In genomic region chr20:44979090-44979621, GRCh38 we compare ENCODE assay signal across 9 cellular contexts. TPM values are rescaled to one million over a fixed set of nuclear protein-coding genes. Genes with fewer than 3 reads are reported as not detected.
DNase-seq lines count a peak whose midpoint lies in the region; ATAC-seq and TF ChIP-seq lines count a peak whose summit lies in the region.
"Had no signal": no experiment of that assay in that cellular context is flagged by ENCODE, and none has a peak within 500 bp of the region (broad histone marks: within the 10 kb centered on the region; RNA-seq: fewer than 3 reads in every experiment).

No MANE protein-coding gene starts in this region.

- no peaks in the 10 kb centered on the region for H4K20me1 ChIP-seq in KMS-11 (ENCODE audit: insufficient read depth)

- H3K4me3 Mint-ChIP-seq in stimulated activated naive B cell treated with anti-CD40 and anti-IgM and Interleukin-4, amounts not matched to agents 10 μg/mL and 1 μg/mL and 100 μg/mL, for 72 hours: peak overlapping the region; percentile 56
- no peak overlapping the region for H3K4me3 Mint-ChIP-seq in endothelial cell (ENCODE audit: unreplicated experiment)

- peak overlapping the region; percentile 7 for H3K9ac ChIP-seq in KMS-11

- TF ChIP-seq CTCF in KMS-11 (conservative IDR thresholded peaks at IDR 0.05; ENCODE audit: low read depth, low read length) (no peak), endothelial cell (IDR thresholded peaks at IDR 0.05; ENCODE audit: unreplicated experiment) (no peak)

- intact Hi-C loops in right cardiac atrium (cut with DNase I): no loop called here

- ATAC-seq in GM21529 (IDR thresholded peaks at IDR 0.05; ENCODE audit: unreplicated experiment) (peak; percentile 96), right cardiac atrium (peak; percentile 53 to 64)
- ATAC-seq in stimulated activated naive B cell treated with anti-CD40 and anti-IgM and Interleukin-4, amounts not matched to agents 10 μg/mL and 1 μg/mL and 100 μg/mL, for 72 hours (replicated peaks): peak; percentile 97 to 98
- ATAC-seq: HCT116 had no signal

- peak overlapping the region; percentile 53 for H3K4me2 ChIP-seq in KMS-11

- peaks cover 32% of the 10 kb centered on the region; the same call in 1 of the 2 replicates for H3K79me2 ChIP-seq in KMS-11 (ENCODE audit: insufficient read depth, low read depth)

- H3K4me3 ChIP-seq in KMS-11 (IDR thresholded peaks at IDR 0.05; ENCODE audit: insufficient read depth, low read depth, low read length) (no peak overlapping the region), right cardiac atrium (ENCODE audit: low read length) (no peak overlapping the region)

- peaks cover 6% of the 10 kb centered on the region; the same call in 1 of the 2 replicates for H3K36me3 ChIP-seq in KMS-11 (ENCODE audit: insufficient read depth)

- H3K4me1 ChIP-seq in KMS-11 (ENCODE audit: low read depth, poor library complexity, severe bottlenecking) (peaks cover 53% of the 10 kb centered on the region), right cardiac atrium (ENCODE audit: control insufficient read depth, insufficient read depth, low read length) (no peaks in the 10 kb centered on the region)

- H3K4me1 Mint-ChIP-seq in stimulated activated naive B cell treated with anti-CD40 and anti-IgM and Interleukin-4, amounts not matched to agents 10 μg/mL and 1 μg/mL and 100 μg/mL, for 72 hours: peaks cover 44 to 82% of the 10 kb centered on the region in 2 donors
- peaks cover 2% of the 10 kb centered on the region for H3K4me1 Mint-ChIP-seq in endothelial cell (ENCODE audit: unreplicated experiment)

- H3K9me3 Mint-ChIP-seq in stimulated activated naive B cell treated with anti-CD40 and anti-IgM and Interleukin-4, amounts not matched to agents 10 μg/mL and 1 μg/mL and 100 μg/mL, for 72 hours: peaks cover 0 to 4% of the 10 kb centered on the region in 2 donors
- H3K9me3 Mint-ChIP-seq in endothelial cell (ENCODE audit: unreplicated experiment): no peaks in the 10 kb centered on the region

- no peaks in the 10 kb centered on the region for H3K9me3 ChIP-seq in right cardiac atrium (ENCODE audit: control insufficient read depth, low read length)

- H3K27ac ChIP-seq in KMS-11 (peak overlapping the region; percentile 67), right cardiac atrium (ENCODE audit: low read length) (peak overlapping the region; percentile 37)

- H2AFZ ChIP-seq in KMS-11 (ENCODE audit: low read depth): no peak overlapping the region

- peaks cover 70 to 87% of the 10 kb centered on the region in 2 donors for H3K36me3 Mint-ChIP-seq in stimulated activated naive B cell treated with anti-CD40 and anti-IgM and Interleukin-4, amounts not matched to agents 10 μg/mL and 1 μg/mL and 100 μg/mL, for 72 hours
- peaks cover 13% of the 10 kb centered on the region for H3K36me3 Mint-ChIP-seq in endothelial cell (ENCODE audit: low read depth, unreplicated experiment)

- WGBS in right cardiac atrium: 42% methylated on average over 2 of the region's 2 CpGs

- H3K27me3 ChIP-seq in KMS-11 (ENCODE audit: insufficient read depth, low read depth): no peaks in the 10 kb centered on the region
- H3K27me3 ChIP-seq in right cardiac atrium (ENCODE audit: control insufficient read depth, insufficient read depth): no peaks in the 10 kb centered on the region

- DNase-seq in Daoy (ENCODE audit: low read depth) (peak; percentile 21), right cardiac atrium (no peak), endothelial cell (ENCODE audit: low spot score) (no peak), DMS114 treated with DMSO at 0.1 percent for 48 hours (lab: John Stamatoyannopoulos, UW; ENCODE audit: unreplicated experiment) (no peak)
- peak; percentile 52 to 60 for DNase-seq in activated CD8-positive, alpha-beta memory T cell treated with anti-CD3 and anti-CD28 coated beads for 4 hours (ENCODE audit: low read depth in 2 of 2)
- DNase-seq in stimulated activated naive B cell treated with anti-CD40 and anti-IgM and Interleukin-4, amounts not matched to agents 10 μg/mL and 1 μg/mL and 100 μg/mL, for 72 hours: peak; percentile 70

- peak overlapping the region; percentile 95 for H3K27ac Mint-ChIP-seq in stimulated activated naive B cell treated with anti-CD40 and anti-IgM and Interleukin-4, amounts not matched to agents 10 μg/mL and 1 μg/mL and 100 μg/mL, for 72 hours
- H3K27ac Mint-ChIP-seq in endothelial cell (ENCODE audit: unreplicated experiment): no peak overlapping the region

- H3K27me3 Mint-ChIP-seq in stimulated activated naive B cell treated with anti-CD40 and anti-IgM and Interleukin-4, amounts not matched to agents 10 μg/mL and 1 μg/mL and 100 μg/mL, for 72 hours: no peaks in the 10 kb centered on the region
- H3K27me3 Mint-ChIP-seq in endothelial cell (ENCODE audit: unreplicated experiment): peaks cover 2% of the 10 kb centered on the region

RNA-seq across cellular contexts. Expression of gene STK4, which starts 12.8 kb away (rescaled TPM):
- 20.8 and 25.0 TPM in 2 replicates for total RNA-seq in Daoy (2014; rRNA removed; shearing (Covaris generic))
- 10 to 100 TPM; 13.8 to 14.4 (median 14.1) TPM for total RNA-seq in right cardiac atrium
- polyA plus RNA-seq in right cardiac atrium: 4.6 TPM
- 34.1 TPM for total RNA-seq in endothelial cell (ENCODE audit: unreplicated experiment)

RNA-seq across cellular contexts. Expression of gene TOMM34, which starts 19.0 kb away (rescaled TPM):
- total RNA-seq in Daoy (2014; rRNA removed; shearing (Covaris generic)): 77.5 and 87.9 TPM in 2 replicates
- total RNA-seq in right cardiac atrium: 10 to 100 TPM; 12.1 to 16.8 (median 13.7) TPM
- polyA plus RNA-seq in right cardiac atrium: 11.1 TPM
- 46.2 TPM for total RNA-seq in endothelial cell (ENCODE audit: unreplicated experiment)

Comparison
In these comparisons a context has a peak if more than half of its experiments do, and no peak if none do; other contexts are left out.
1. DNase-seq: peak in Daoy (single experiment), activated CD8-positive, alpha-beta memory T cell treated with anti-CD3 and anti-CD28 coated beads for 4 hours (2 of 2) and stimulated activated naive B cell treated with anti-CD40 and anti-IgM and Interleukin-4, amounts not matched to agents 10 μg/mL and 1 μg/mL and 100 μg/mL, for 72 hours (single experiment); none in right cardiac atrium (0 of 3), endothelial cell (single experiment) and DMS114 treated with DMSO at 0.1 percent for 48 hours (single experiment).
2. Peak in every context shown above with its lines, with median percentiles within 50 percentile points of each other: ATAC-seq.